27 cellular contexts compared by ENCODE assay signal in genomic region chr11:101158119-101158518, GRCh38. TPM values are rescaled to one million over a fixed set of nuclear protein-coding genes. Genes with fewer than 3 reads are reported as not detected.
A peak's percentile ranks its signal among the peaks of the same experiment; 100 is the strongest.
DNase-seq lines count a peak whose midpoint lies in the region; ATAC-seq, FAIRE-seq and TF ChIP-seq lines count a peak whose summit lies in the region.
"Had no signal": no experiment of that assay in that cellular context is flagged by ENCODE, and none has a peak within 500 bp of the region (broad histone marks: within the 10 kb centered on the region; RNA-seq: fewer than 3 reads in every experiment).

No MANE protein-coding gene starts in this region.

- H3K9me1 ChIP-seq in K562 (ENCODE audit: control insufficient read depth, insufficient read depth, low read length), result no peaks in the 10 kb centered on the region

- no peak for TF ChIP-seq RAD21 in K562 (CRISPR knock-in tag; conservative IDR thresholded peaks at IDR 0.05 in 1 of 2, IDR thresholded peaks at IDR 0.05 in 1 of 2)

- in situ Hi-C loops in K562 (cut with MboI), result no loop called here

- H3K79me2 ChIP-seq in K562 (ENCODE audit: control insufficient read depth, insufficient read depth, low read length), result no peaks in the 10 kb centered on the region

- BruUV-seq in K562 (replicated peaks; lab: Mats Ljungman, UMichigan), result no TSS peak

- ATAC-seq in right cardiac atrium (no peak), heart right ventricle (no peak), K562 (no peak)
- ATAC-seq: GM12878 had no signal

- H3K9ac ChIP-seq in K562 (ENCODE audit: insufficient read depth in 1 of 2, low read depth in 2 of 2, low read length in 2 of 2), result no peak overlapping the region
- H3K9ac ChIP-seq: BLaER1 had no signal

- no peak overlapping the region for H2AFZ ChIP-seq in K562 (ENCODE audit: low read depth, low read length)

- no peak overlapping the region for H3K4me2 ChIP-seq in K562 (ENCODE audit: insufficient read depth, low read length)
- H3K4me2 ChIP-seq: BLaER1 had no signal

- no peak for TF ChIP-seq EP300 in K562 (IDR thresholded peaks at IDR 0.05; ENCODE audit: low read length)

- no peaks in the 10 kb centered on the region for H4K20me1 ChIP-seq in K562 (replicated peaks; ENCODE audit: control insufficient read depth, insufficient read depth, low read length)
- H4K20me1 ChIP-seq: BLaER1 had no signal

- no peaks in the 10 kb centered on the region for H3K4me1 ChIP-seq in right cardiac atrium (ENCODE audit: control insufficient read depth, insufficient read depth, low read length)
- no peaks in the 10 kb centered on the region for H3K4me1 ChIP-seq in heart right ventricle
- H3K4me1 ChIP-seq in K562 (replicated peaks in 1 of 2; ENCODE audit: control insufficient read depth in 2 of 2, insufficient read depth in 2 of 2, low read length in 2 of 2), result no peaks in the 10 kb centered on the region
- H3K4me1 ChIP-seq: BE2C, BLaER1 had no signal

- H3K36me3 ChIP-seq in heart right ventricle (peaks cover 0 to 23% (median 0%) of the 10 kb centered on the region in 9 donors), K562 (ENCODE audit: control insufficient read depth, insufficient read depth, low read length) (no peaks in the 10 kb centered on the region)
- H3K36me3 ChIP-seq: BE2C, BLaER1 had no signal

- H3K9me3 ChIP-seq in right cardiac atrium (ENCODE audit: control insufficient read depth, low read length) (peaks cover 2% of the 10 kb centered on the region), heart right ventricle (peaks cover 0 to 35% (median 10%) of the 10 kb centered on the region in 11 donors), K562 (replicated peaks; ENCODE audit: control insufficient read depth, insufficient read depth, low read depth, low read length) (peaks cover 3% of the 10 kb centered on the region)
- H3K9me3 ChIP-seq: BE2C had no signal

- TF ChIP-seq CTCF in heart right ventricle (IDR thresholded peaks at IDR 0.05) (no peak), K562 (IDR thresholded peaks at IDR 0.05 in 2 of 3, conservative IDR thresholded peaks at IDR 0.05 in 1 of 3; ENCODE audit: insufficient read depth in 2 of 3, low read depth in 1 of 3, low read length in 3 of 3) (no peak)

- FAIRE-seq in K562 (lab: Jason Lieb, UNC), result no peak
- FAIRE-seq: A204.1, GM12878, GM12892, GM18507 had no signal

- POLR2A ChIA-PET in K562 (lab: Yijun Ruan, JAX), result no interaction called here

- H3K4me3 ChIP-seq in right cardiac atrium (ENCODE audit: low read length) (no peak overlapping the region), heart right ventricle (no peak overlapping the region), K562 (no peak overlapping the region)
- H3K4me3 ChIP-seq: BLaER1, GM12878 had no signal

- intact Hi-C loops in right cardiac atrium (cut with DNase I), result no loop called here
- intact Hi-C loops in heart right ventricle (cut with DNase I), result no loop called here
- intact Hi-C loops in K562 (cut with micrococcal nuclease), result no loop called here

- H3K27me3 ChIP-seq in right cardiac atrium (ENCODE audit: control insufficient read depth, insufficient read depth) (no peaks in the 10 kb centered on the region), heart right ventricle (no peaks in the 10 kb centered on the region), K562 (ENCODE audit: control insufficient read depth in 2 of 2, insufficient read depth in 2 of 2, low read length in 2 of 2) (no peaks in the 10 kb centered on the region)
- H3K27me3 ChIP-seq: BE2C, BLaER1 had no signal

- peak in 2 of 3 donors; percentile 9 to 12 for DNase-seq in right cardiac atrium
- no peak for DNase-seq in heart right ventricle
- DNase-seq in K562 (ENCODE audit: extremely low read depth in 1 of 4, low spot score in 3 of 4), result no peak
- no peak for DNase-seq in NCI-H2081 (lab: John Stamatoyannopoulos, UW)
- no peak for DNase-seq in UCSD-AML1 (lab: John Stamatoyannopoulos, UW; ENCODE audit: unreplicated experiment)
- DNase-seq: 8988T; ACHN; BE2C; C1 segment of cervical spinal cord; CD4-positive, alpha-beta memory T cell; CD4-positive, CD25-positive, alpha-beta regulatory T cell; CD8-positive, alpha-beta memory T cell; COR-L47; DMS 273 treated with DMSO at 0.1 percent for 48 hours; DMS153; DMS79; DND-41; EL; GDM1 had no signal

- H3K27ac ChIP-seq in right cardiac atrium (ENCODE audit: low read length) (no peak overlapping the region), heart right ventricle (no peak overlapping the region), K562 (ENCODE audit: extremely low read depth, low read depth, low read length) (no peak overlapping the region)
- H3K27ac ChIP-seq: BLaER1 had no signal

- CTCF ChIA-PET in K562 (lab: Yijun Ruan, JAX; ENCODE audit: low intra/inter-chr PET ratio), result no interaction called here

- no peak for TF ChIP-seq POLR2A in K562 (conservative IDR thresholded peaks at IDR 0.05)

- WGBS in right cardiac atrium, result 76% methylated on average over 2 of the region's 2 CpGs
- 74 to 81% methylated on average over 2 of the region's 2 CpGs for WGBS in heart right ventricle, 2 donors
- 22% methylated on average over 2 of the region's 2 CpGs for WGBS in K562 (ENCODE audit: insufficient coverage, low coverage, missing lambda C conversion rate)

TF ChIP-seq in K562, 482 proteins besides CTCF, POLR2A, EP300 and RAD21 (continues in another document):
- no peak for TF ChIP-seq KHSRP (IDR thresholded peaks at IDR 0.05)
- TF ChIP-seq FOXJ2 (tag; IDR thresholded peaks at IDR 0.05), result no peak
- no peak for TF ChIP-seq TCFL5 (CRISPR knock-in tag; conservative IDR thresholded peaks at IDR 0.05)
- no peak for TF ChIP-seq GABPA (tag; conservative IDR thresholded peaks at IDR 0.05; ENCODE audit: low read depth)
- no peak for TF ChIP-seq NFE2L1 (tag; IDR thresholded peaks at IDR 0.05; ENCODE audit: borderline replicate concordance, low read depth)
- no peak for TF ChIP-seq ZBTB12 (CRISPR knock-in tag; IDR thresholded peaks at IDR 0.05)
- TF ChIP-seq PTRF (tag; IDR thresholded peaks at IDR 0.05), result no peak
- no peak for TF ChIP-seq CHAMP1 (IDR thresholded peaks at IDR 0.05)
- no peak for TF ChIP-seq HIVEP1 (CRISPR knock-in tag; IDR thresholded peaks at IDR 0.05)
- TF ChIP-seq ZNF224 (CRISPR knock-in tag; IDR thresholded peaks at IDR 0.05), result no peak
- TF ChIP-seq MECOM (CRISPR knock-in tag; IDR thresholded peaks at IDR 0.05), result no peak
- TF ChIP-seq CCAR2 (IDR thresholded peaks at IDR 0.05; ENCODE audit: low read depth, low read length), result no peak
- peak; percentile 86 for TF ChIP-seq CBX5 (IDR thresholded peaks at IDR 0.05; ENCODE audit: borderline replicate concordance, low read depth)
- no peak for TF ChIP-seq MCM3 (IDR thresholded peaks at IDR 0.05)
- TF ChIP-seq DIDO1 (tag; IDR thresholded peaks at IDR 0.05; ENCODE audit: low read depth), result no peak
- TF ChIP-seq CBX1 (IDR thresholded peaks at IDR 0.05; ENCODE audit: low read depth), result 0 out of 2 replicates have a peak, but pooled peaks have one; percentile 29
- no peak for TF ChIP-seq BMI1 (IDR thresholded peaks at IDR 0.05; ENCODE audit: low read length)

RNA-seq across cellular contexts. Expression of gene PGR, which starts 28.5 kb away (rescaled TPM):
- total RNA-seq in right cardiac atrium, result 10 to 100 TPM in 1 of 4 donors, 1 to 10 TPM in 3; 7.2 to 10.1 (median 8.5) TPM
- 2.1 TPM for polyA plus RNA-seq in right cardiac atrium
- total RNA-seq in heart right ventricle, result 10 to 100 TPM in 6 of 10 donors, 1 to 10 TPM in 4; 6.9 to 16.3 (median 10.9) TPM
- polyA plus RNA-seq in heart right ventricle, result 1 to 10 TPM; 1.1 to 1.2 TPM
- 3.9 and 4.9 TPM in 2 replicates for total RNA-seq in K562 (2011; cell fraction: chromatin; rRNA removed; ENCODE audit: low replicate concordance)
- total RNA-seq in K562 (2011; cell fraction: nucleolus; rRNA removed), result 1.8 and 2.8 TPM in 2 replicates
- 2.0 and 5.1 TPM in 2 replicates for total RNA-seq in K562 (2011; cell fraction: nucleoplasm; rRNA removed)
- 0.64 and 1.2 TPM in 2 replicates for total RNA-seq in K562 (2014; rRNA removed)
- total RNA-seq in K562 (2014; rRNA removed; fragmentation: Illumina TruSeq; extraction: Trizol), result 1.5 TPM in 2 replicates
- 0.79 and 0.87 TPM in 2 replicates for total RNA-seq in K562 (2015; rRNA removed; fragmentation: Illumina TruSeq; extraction: Trizol)
- total RNA-seq in K562 (2021), result 2.4 and 2.7 TPM in 2 replicates
- 0.34 and 1.5 TPM in 2 replicates for polyA plus RNA-seq in K562 (2011; rRNA removed)
- polyA plus RNA-seq in K562 (2011; cell fraction: cytosol; rRNA removed), result 0.37 and 1.4 TPM in 2 replicates
- 0.86 and 2.8 TPM in 2 replicates for polyA plus RNA-seq in K562 (2011; cell fraction: nucleus; rRNA removed)
- polyA plus RNA-seq in K562 (2012), result 0.60 and 0.91 TPM in 2 replicates
- polyA plus RNA-seq in K562 (2014; fragmentation: Illumina TruSeq; extraction: Trizol), result 1.3 TPM in 2 replicates
- under 1 TPM; 0.43 to 0.59 TPM for polyA plus RNA-seq in K562 (2014; fragmentation: Nextera tagmentation; extraction: Ambion mirVana)
- 1.1 and 2.1 TPM in 2 replicates for polyA plus RNA-seq in K562 (2014; rRNA removed)
- 2.5 and 5.5 TPM in 2 replicates for polyA minus RNA-seq in K562 (2011; rRNA and poly(A)+ RNA removed)
- 3.5 and 7.0 TPM in 2 replicates for polyA minus RNA-seq in K562 (2011; cell fraction: cytosol; rRNA and poly(A)+ RNA removed)
- 2.2 and 4.0 TPM in 2 replicates for polyA minus RNA-seq in K562 (2011; cell fraction: nucleus; rRNA and poly(A)+ RNA removed)
- total RNA-seq: CD4-positive, alpha-beta memory T cell; CD4-positive, CD25-positive, alpha-beta regulatory T cell; CD8-positive, alpha-beta memory T cell; G401; GM12878 had no signal
- polyA plus RNA-seq: AG04450; CD14-positive monocyte; CD4-positive, alpha-beta memory T cell; CD4-positive, CD25-positive, alpha-beta regulatory T cell; CD8-positive, alpha-beta memory T cell had no signal

Comparison
In these comparisons a context has a peak if more than half of its experiments do, and no peak if none do; other contexts are left out.
1. DNase-seq: peak in right cardiac atrium (2 of 3); none in heart right ventricle (0 of 2), K562 (0 of 4), NCI-H2081 (0 of 2) and UCSD-AML1 (single experiment).